ENCODE assay signal across 9 cellular contexts in the genomic region with DNA sequence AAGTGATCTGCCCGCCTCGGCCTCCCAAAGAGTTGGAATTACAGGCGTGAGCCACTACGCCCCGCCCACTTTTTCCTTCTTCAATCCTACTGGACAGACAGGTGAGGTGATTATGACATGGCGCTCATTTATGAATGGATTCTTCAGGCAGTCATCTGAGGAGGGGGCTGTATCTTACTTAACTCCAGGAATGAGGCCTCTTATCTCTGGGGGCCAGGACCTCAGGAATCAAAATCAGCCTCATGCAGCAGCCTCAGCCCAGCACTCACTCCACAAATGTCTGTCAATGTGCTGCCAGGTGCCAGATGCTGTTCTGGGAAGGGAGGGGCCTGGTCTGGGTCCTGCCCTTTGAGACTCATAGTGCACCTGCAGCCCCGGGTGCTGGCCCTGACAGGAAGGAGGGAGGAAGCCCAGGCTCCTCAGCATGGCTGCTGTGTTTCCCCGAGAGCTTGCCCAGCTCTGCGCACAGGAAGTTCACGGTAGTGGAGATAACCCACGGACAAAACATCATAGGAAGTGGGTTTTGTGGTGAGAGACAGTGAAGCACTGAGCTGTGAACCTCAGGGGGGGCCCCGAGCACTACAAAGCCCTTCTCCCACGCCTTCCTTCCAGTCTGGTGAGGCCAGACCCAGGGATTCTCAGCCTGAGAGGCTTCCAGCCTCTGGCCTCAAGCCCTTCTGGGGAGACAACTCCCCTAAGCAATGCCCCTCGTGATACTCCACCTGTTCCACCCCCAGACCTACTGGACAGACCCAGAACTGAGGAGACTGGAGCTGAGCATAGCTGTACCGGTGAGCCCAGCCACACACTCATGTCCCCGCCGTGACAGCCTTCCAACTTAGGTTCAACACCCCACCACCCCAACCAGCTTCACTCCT. TPM values are rescaled to one million over a fixed set of nuclear protein-coding genes. Genes with fewer than 3 reads are reported as not detected.
DNase-seq lines count a peak whose midpoint lies in the region; ATAC-seq, FAIRE-seq and TF ChIP-seq lines count a peak whose summit lies in the region.
"Had no signal": no experiment of that assay in that cellular context is flagged by ENCODE, and none has a peak within 500 bp of the region (broad histone marks: within the 10 kb centered on the region; RNA-seq: fewer than 3 reads in every experiment).

No MANE protein-coding gene starts in this region.

- CTCF ChIA-PET in activated CD4-positive, alpha-beta T cell treated with anti-CD3 and anti-CD28 coated beads for 36 hours (lab: Charles Lee) = interaction anchor here (0.8 to 1.5 kb wide), 13 partner anchors 12 to 163 kb away, joined by 3 to 7 read pairs (median 4); partner anchors contain the start of genes CELA1 and DAZAP2

- no peaks in the 10 kb centered on the region for H3K9me3 Mint-ChIP-seq in HFFc6
- no peaks in the 10 kb centered on the region for H3K9me3 Mint-ChIP-seq in activated CD4-positive, alpha-beta T cell treated with anti-CD3 and anti-CD28 coated beads for 36 hours (ENCODE audit: low read depth)

- intact Hi-C loops in activated CD4-positive, alpha-beta T cell treated with anti-CD3 and anti-CD28 coated beads for 36 hours (cut with DNase I, micrococcal nuclease) = loop anchor here (1.0 kb wide), 3 partner anchors 22 to 602 kb away; partner anchors contain the start of gene GALNT6 (in 2 of the 2)

- POLR2A ChIA-PET in activated CD4-positive, alpha-beta T cell treated with anti-CD3 and anti-CD28 coated beads for 36 hours (lab: Charles Lee) = interaction anchor here (0.6 to 1.3 kb wide), 7 partner anchors 10 to 606 kb away, joined by 3 to 9 read pairs (median 3); no protein-coding TSS in a partner anchor

- H3K36me3 Mint-ChIP-seq in HFFc6 (ENCODE audit: low read depth) = peaks cover 18% of the 10 kb centered on the region
- peaks cover 24% of the 10 kb centered on the region for H3K36me3 Mint-ChIP-seq in activated CD4-positive, alpha-beta T cell treated with anti-CD3 and anti-CD28 coated beads for 36 hours (ENCODE audit: low read depth)

- no peak overlapping the region for H3K4me3 Mint-ChIP-seq in HFFc6
- H3K4me3 Mint-ChIP-seq in activated CD4-positive, alpha-beta T cell treated with anti-CD3 and anti-CD28 coated beads for 36 hours = peak overlapping the region; percentile 64

- DNase-seq in GM18507 (ENCODE audit: extremely low spot score, insufficient read length, low read depth) (peak; percentile 98), HFFc6 (no peak), MV-4-11 (lab: John Stamatoyannopoulos, UW) (peak; percentile 96), dermis blood vessel endothelial cell (peak; percentile 96), pulmonary artery endothelial cell (ENCODE audit: low read depth, low spot score) (peak; percentile 77), globus pallidus (ENCODE audit: low spot score) (no peak), omental fat pad (ENCODE audit: low spot score) (no peak)
- DNase-seq in activated CD4-positive, alpha-beta T cell treated with anti-CD3 and anti-CD28 coated beads for 36 hours = peak; percentile 94

- TF ChIP-seq CTCF in HFFc6 (IDR thresholded peaks at IDR 0.05) (no peak), omental fat pad (IDR thresholded peaks at IDR 0.05) (no peak)

- FAIRE-seq in GM18507 (lab: Jason Lieb, UNC) = peak; percentile 99

- H3K4me1 Mint-ChIP-seq in HFFc6 (ENCODE audit: low read depth) = peaks cover 51% of the 10 kb centered on the region
- H3K4me1 Mint-ChIP-seq in activated CD4-positive, alpha-beta T cell treated with anti-CD3 and anti-CD28 coated beads for 36 hours = peaks cover 59% of the 10 kb centered on the region

- peak overlapping the region; percentile 37; the same call in 1 of the 2 replicates for H3K27ac Mint-ChIP-seq in HFFc6
- peak overlapping the region; percentile 77 for H3K27ac Mint-ChIP-seq in activated CD4-positive, alpha-beta T cell treated with anti-CD3 and anti-CD28 coated beads for 36 hours

- H3K27me3 Mint-ChIP-seq in HFFc6 (ENCODE audit: insufficient read depth) = peaks cover 2% of the 10 kb centered on the region; the same call in 1 of the 2 replicates
- no peaks in the 10 kb centered on the region for H3K27me3 Mint-ChIP-seq in activated CD4-positive, alpha-beta T cell treated with anti-CD3 and anti-CD28 coated beads for 36 hours

- peak; percentile 97 for ATAC-seq in activated CD4-positive, alpha-beta T cell treated with anti-CD3 and anti-CD28 coated beads for 36 hours
- no peak for ATAC-seq in omental fat pad (ENCODE audit: low FRiP score)

RNA-seq across cellular contexts. Expression of gene GALNT6, which starts 22.3 kb away (rescaled TPM):
- total RNA-seq in HFFc6 (2021; fragmentation: NEBNext Ultra II Directional; extraction: Animal tissue kit (Norgen Biotek cat#: 25700)) = 10 to 100 TPM; 68.2 to 93.9 (median 71.7) TPM
- 10 to 100 TPM; 11.7 to 12.0 TPM for total RNA-seq in activated CD4-positive, alpha-beta T cell treated with anti-CD3 and anti-CD28 coated beads for 36 hours
- total RNA-seq in dermis blood vessel endothelial cell (19.9 and 38.8 TPM in 2 replicates), pulmonary artery endothelial cell (75.0 and 112 TPM in 2 replicates), omental fat pad (10 to 100 TPM in 3 of 4 donors, 1 to 10 TPM in 1; 4.2 to 12.9 (median 10.7) TPM)

RNA-seq across cellular contexts. Expression of gene CELA1, which starts 22.4 kb away (rescaled TPM):
- total RNA-seq in HFFc6 (2021; fragmentation: NEBNext Ultra II Directional; extraction: Animal tissue kit (Norgen Biotek cat#: 25700)) = not detected
- total RNA-seq in activated CD4-positive, alpha-beta T cell treated with anti-CD3 and anti-CD28 coated beads for 36 hours = under 1 TPM in 1 of 2 experiments, not detected in 1; 0.18 TPM
- not detected in 2 replicates for total RNA-seq in dermis blood vessel endothelial cell
- total RNA-seq in pulmonary artery endothelial cell = not detected in 2 replicates
- not detected for total RNA-seq in omental fat pad
- total RNA-seq: SJCRH30 had no signal

RNA-seq across cellular contexts. Expression of gene BIN2, which starts 44.9 kb away (rescaled TPM):
- not detected for total RNA-seq in HFFc6 (2021; fragmentation: NEBNext Ultra II Directional; extraction: Animal tissue kit (Norgen Biotek cat#: 25700))
- total RNA-seq in activated CD4-positive, alpha-beta T cell treated with anti-CD3 and anti-CD28 coated beads for 36 hours = 10 to 100 TPM; 39.9 to 48.8 TPM
- total RNA-seq in dermis blood vessel endothelial cell (not detected in 2 replicates), pulmonary artery endothelial cell (not detected in 2 replicates), omental fat pad (10 to 100 TPM in 3 of 4 donors, 1 to 10 TPM in 1; 4.8 to 26.5 (median 13.0) TPM)
- total RNA-seq: SJCRH30 had no signal

RNA-seq across cellular contexts. Expression of gene SLC4A8, which starts 55.8 kb away (rescaled TPM):
- total RNA-seq in HFFc6 (2021; fragmentation: NEBNext Ultra II Directional; extraction: Animal tissue kit (Norgen Biotek cat#: 25700)) = 10 to 100 TPM; 10.2 to 21.9 (median 14.4) TPM
- total RNA-seq in activated CD4-positive, alpha-beta T cell treated with anti-CD3 and anti-CD28 coated beads for 36 hours = 1 to 10 TPM; 1.7 to 2.0 TPM
- total RNA-seq in dermis blood vessel endothelial cell (1.3 and 1.7 TPM in 2 replicates), pulmonary artery endothelial cell (3.7 and 5.1 TPM in 2 replicates), omental fat pad (1 to 10 TPM in 3 of 4 donors, under 1 TPM in 1; 0.37 to 4.7 (median 1.8) TPM)

Comparison
In these comparisons a context has a peak if more than half of its experiments do, and no peak if none do; other contexts are left out.
1. DNase-seq: peak in GM18507 (single experiment), MV-4-11 (single experiment), activated CD4-positive, alpha-beta T cell treated with anti-CD3 and anti-CD28 coated beads for 36 hours (single experiment), dermis blood vessel endothelial cell (single experiment) and pulmonary artery endothelial cell (single experiment); none in HFFc6 (single experiment), globus pallidus (single experiment) and omental fat pad (single experiment).